In genomic region chr4:74418063-74418670, GRCh38 we compare ENCODE assay signal across 16 cellular contexts. TPM values are rescaled to one million over a fixed set of nuclear protein-coding genes. Genes with fewer than 3 reads are reported as not detected.
A peak's percentile ranks its signal among the peaks of the same experiment; 100 is the strongest.
DNase-seq lines count a peak whose midpoint lies in the region; ATAC-seq, FAIRE-seq and TF ChIP-seq lines count a peak whose summit lies in the region.
"Had no signal": no experiment of that assay in that cellular context is flagged by ENCODE, and none has a peak within 500 bp of the region (broad histone marks: within the 10 kb centered on the region; RNA-seq: fewer than 3 reads in every experiment).

No MANE protein-coding gene starts in this region.

- H3K27me3 Mint-ChIP-seq in endothelial cell (ENCODE audit: unreplicated experiment) = peaks cover 3% of the 10 kb centered on the region

- no peak overlapping the region for H3K27ac Mint-ChIP-seq in endothelial cell (ENCODE audit: unreplicated experiment)
- H3K27ac Mint-ChIP-seq: activated T-cell treated with anti-CD3 and anti-CD28 coated beads, Interleukin-2, amount 50 U/mL, for 24 hours had no signal

- no peaks in the 10 kb centered on the region for H3K36me3 ChIP-seq in Panc1 (ENCODE audit: control insufficient read depth, insufficient read depth, low read length)
- H3K36me3 ChIP-seq in colonic mucosa = no peaks in the 10 kb centered on the region
- H3K36me3 ChIP-seq: esophagus squamous epithelium, left lung, stomach had no signal

- in situ Hi-C loops in Panc1 (cut with HindIII; ENCODE audit: low pct_unique_long_range_greater_than_20kb, low sequenced_read_pairs) = no loop called here

- CTCF ChIA-PET in Panc1 (lab: Charles Lee) = no interaction called here

- intact Hi-C loops in Panc1 (cut with micrococcal nuclease; ENCODE audit: unreplicated experiment) = no loop called here
- intact Hi-C loops in colonic mucosa (cut with DNase I) = no loop called here

- TF ChIP-seq CTCF in Panc1 (IDR thresholded peaks at IDR 0.05) = no peak
- no peak for TF ChIP-seq CTCF in colonic mucosa (IDR thresholded peaks at IDR 0.05)
- no peak for TF ChIP-seq CTCF in endothelial cell (IDR thresholded peaks at IDR 0.05; ENCODE audit: unreplicated experiment)

- H3K27ac ChIP-seq in Panc1 (ENCODE audit: low read length) (no peak overlapping the region), colonic mucosa (no peak overlapping the region)
- H3K27ac ChIP-seq: esophagus squamous epithelium, left lung, stomach had no signal

- H3K9me3 Mint-ChIP-seq in endothelial cell (ENCODE audit: unreplicated experiment) = no peaks in the 10 kb centered on the region
- H3K9me3 Mint-ChIP-seq: activated T-cell treated with anti-CD3 and anti-CD28 coated beads, Interleukin-2, amount 50 U/mL, for 24 hours had no signal

- DNase-seq in GM03348 (ENCODE audit: low spot score) (peak; percentile 59), Panc1 (ENCODE audit: low read depth, low spot score) (peak; percentile 47), fibroblast of gingiva (ENCODE audit: low read depth) (peak; percentile 55), skeletal muscle cell (ENCODE audit: low read depth) (peak; percentile 78), colonic mucosa (no peak), frontal cortex (ENCODE audit: low spot score in 2 of 2) (no peak), endothelial cell (ENCODE audit: low spot score) (no peak)
- DNase-seq: activated CD4-positive, CD25-positive, alpha-beta regulatory T cell; activated T-cell treated with anti-CD3 and anti-CD28 coated beads, Interleukin-2, amount 50 U/mL, for 24 hours; esophagus squamous epithelium; left lung; nucleus accumbens; SHP77; stimulated activated CD4-positive, alpha-beta T cell treated with anti-CD3 and anti-CD28 coated beads, Interleukin-2, amount 100 ng/mL, for 24 hours; stomach had no signal

- H3K27me3 ChIP-seq in Panc1 (ENCODE audit: control insufficient read depth, insufficient read depth, low read length) (no peaks in the 10 kb centered on the region), colonic mucosa (no peaks in the 10 kb centered on the region)
- H3K27me3 ChIP-seq: esophagus squamous epithelium, left lung, stomach had no signal

- no peak for FAIRE-seq in frontal cortex (lab: Jason Lieb, UNC)

- ATAC-seq in Panc1 (no peak), HG03457 (IDR thresholded peaks at IDR 0.05; ENCODE audit: unreplicated experiment) (no peak)
- ATAC-seq: left lung had no signal

- H3K4me3 ChIP-seq in Panc1 (ENCODE audit: low read depth in 2 of 2, low read length in 2 of 2) = no peak overlapping the region
- no peak overlapping the region for H3K4me3 ChIP-seq in skeletal muscle cell (ENCODE audit: low read depth, low read length)
- H3K4me3 ChIP-seq in colonic mucosa = no peak overlapping the region
- H3K4me3 ChIP-seq: esophagus squamous epithelium, left lung, stomach had no signal

- H3K9ac ChIP-seq in colonic mucosa (ENCODE audit: low read depth in 2 of 2, low read length in 2 of 2) = no peak overlapping the region

- no peaks in the 10 kb centered on the region for H3K9me3 ChIP-seq in Panc1 (ENCODE audit: control insufficient read depth, insufficient read depth, low read depth, low read length)
- H3K9me3 ChIP-seq in colonic mucosa = no peaks in the 10 kb centered on the region
- H3K9me3 ChIP-seq: esophagus squamous epithelium, left lung, stomach had no signal

- H3K4me1 Mint-ChIP-seq in endothelial cell (ENCODE audit: unreplicated experiment) = no peaks in the 10 kb centered on the region

- H3K4me1 ChIP-seq in Panc1 (ENCODE audit: control insufficient read depth, insufficient read depth, low read length) = no peaks in the 10 kb centered on the region
- no peaks in the 10 kb centered on the region for H3K4me1 ChIP-seq in colonic mucosa
- H3K4me1 ChIP-seq: left lung had no signal

- no TSS peak for BruUV-seq in Panc1 (replicated peaks; lab: Mats Ljungman, UMichigan)

- H3K36me3 Mint-ChIP-seq in endothelial cell (ENCODE audit: low read depth, unreplicated experiment) = no peaks in the 10 kb centered on the region

- POLR2A ChIA-PET in Panc1 (lab: Charles Lee) = no interaction called here

- no peak overlapping the region for H3K4me3 Mint-ChIP-seq in endothelial cell (ENCODE audit: unreplicated experiment)
- H3K4me3 Mint-ChIP-seq: activated T-cell treated with anti-CD3 and anti-CD28 coated beads, Interleukin-2, amount 50 U/mL, for 24 hours had no signal

RNA-seq across cellular contexts. Expression of gene AREG, which starts 26.8 kb away (rescaled TPM):
- total RNA-seq in Panc1 (2021; ENCODE audit: unreplicated experiment) = 0.54 TPM
- 0.18 TPM for polyA plus RNA-seq in Panc1 (2012; ENCODE audit: insufficient read length)
- total RNA-seq in colonic mucosa = 10 to 100 TPM; 13.4 to 21.7 TPM
- total RNA-seq in frontal cortex = not detected
- not detected for total RNA-seq in endothelial cell (ENCODE audit: unreplicated experiment)

RNA-seq across cellular contexts. Expression of gene EREG, which starts 53.2 kb away (rescaled TPM):
- total RNA-seq in Panc1 (2021; ENCODE audit: unreplicated experiment) (2.1 TPM), colonic mucosa (1 to 10 TPM; 2.4 to 3.5 TPM), frontal cortex (not detected), endothelial cell (ENCODE audit: unreplicated experiment) (not detected)
- polyA plus RNA-seq in Panc1 (2012; ENCODE audit: insufficient read length) = 0.58 TPM

Comparison
In these comparisons a context has a peak if more than half of its experiments do, and no peak if none do; other contexts are left out.
1. DNase-seq: peak in GM03348 (single experiment), Panc1 (single experiment), fibroblast of gingiva (single experiment) and skeletal muscle cell (single experiment); none in colonic mucosa (single experiment), frontal cortex (0 of 2) and endothelial cell (single experiment).